Comparison of ENCODE assay signal across 9 cellular contexts in genomic region chr20:57481281-57481711, GRCh38.
DNase-seq lines count a peak whose midpoint lies in the region; ATAC-seq and TF ChIP-seq lines count a peak whose summit lies in the region.
"Had no signal": no experiment of that assay in that cellular context is flagged by ENCODE, and none has a peak within 500 bp of the region (broad histone marks: within the 10 kb centered on the region; RNA-seq: fewer than 3 reads in every experiment).

No MANE protein-coding gene starts in this region.

- H3K9me3 ChIP-seq in muscle layer of duodenum (ENCODE audit: control insufficient read depth in 1 of 2, low read length in 2 of 2) (no peaks in the 10 kb centered on the region), WERI-Rb-1 (ENCODE audit: severe bottlenecking) (no peaks in the 10 kb centered on the region)

- peak; percentile 84 for DNase-seq in NAMALWA (ENCODE audit: low spot score)
- DNase-seq in WERI-Rb-1 = no peak
- no peak for DNase-seq in stimulated activated naive CD4-positive, alpha-beta T cell treated with Interleukin-2 at 50 U/mL for 16 hours (lab: John Stamatoyannopoulos, UW)
- no peak for DNase-seq in NCI-H510A treated with DMSO at 0.1 percent for 48 hours (lab: John Stamatoyannopoulos, UW)
- no peak for DNase-seq in GM10266 (ENCODE audit: extremely low spot score)
- DNase-seq: effector memory CD8-positive, alpha-beta T cell had no signal

- H3K36me3 ChIP-seq in muscle layer of duodenum (ENCODE audit: control insufficient read depth in 1 of 2, insufficient read depth in 2 of 2, low read length in 2 of 2) = no peaks in the 10 kb centered on the region
- no peaks in the 10 kb centered on the region for H3K36me3 ChIP-seq in WERI-Rb-1

- H3K27ac ChIP-seq in muscle layer of duodenum (ENCODE audit: low read length) (peak overlapping the region; percentile 51), WERI-Rb-1 (no peak overlapping the region)

- H3K27me3 ChIP-seq in muscle layer of duodenum (ENCODE audit: low read depth, low read length) (no peaks in the 10 kb centered on the region), WERI-Rb-1 (ENCODE audit: insufficient read depth, low read depth, severe bottlenecking) (no peaks in the 10 kb centered on the region)

- peaks cover 0 to 22% of the 10 kb centered on the region in 2 donors for H3K4me1 ChIP-seq in muscle layer of duodenum (ENCODE audit: control insufficient read depth in 1 of 2, insufficient read depth in 2 of 2, low read length in 2 of 2)

- TF ChIP-seq CTCF in WERI-Rb-1 (IDR thresholded peaks at IDR 0.05; ENCODE audit: low read depth, low read length) (no peak), GM10266 (IDR thresholded peaks at IDR 0.05; ENCODE audit: control insufficient read depth, insufficient read depth, low read depth, missing control alignments) (no peak)

- H3K4me3 ChIP-seq in muscle layer of duodenum (ENCODE audit: low read depth in 1 of 2, low read length in 2 of 2) (no peak overlapping the region), WERI-Rb-1 (ENCODE audit: low read depth, low read length) (no peak overlapping the region)

- peak; percentile 44 for ATAC-seq in GM18511 (IDR thresholded peaks at IDR 0.05; ENCODE audit: unreplicated experiment)
- peak; percentile 19 for ATAC-seq in GM21786 (IDR thresholded peaks at IDR 0.05; ENCODE audit: unreplicated experiment)
